In the genomic region with DNA sequence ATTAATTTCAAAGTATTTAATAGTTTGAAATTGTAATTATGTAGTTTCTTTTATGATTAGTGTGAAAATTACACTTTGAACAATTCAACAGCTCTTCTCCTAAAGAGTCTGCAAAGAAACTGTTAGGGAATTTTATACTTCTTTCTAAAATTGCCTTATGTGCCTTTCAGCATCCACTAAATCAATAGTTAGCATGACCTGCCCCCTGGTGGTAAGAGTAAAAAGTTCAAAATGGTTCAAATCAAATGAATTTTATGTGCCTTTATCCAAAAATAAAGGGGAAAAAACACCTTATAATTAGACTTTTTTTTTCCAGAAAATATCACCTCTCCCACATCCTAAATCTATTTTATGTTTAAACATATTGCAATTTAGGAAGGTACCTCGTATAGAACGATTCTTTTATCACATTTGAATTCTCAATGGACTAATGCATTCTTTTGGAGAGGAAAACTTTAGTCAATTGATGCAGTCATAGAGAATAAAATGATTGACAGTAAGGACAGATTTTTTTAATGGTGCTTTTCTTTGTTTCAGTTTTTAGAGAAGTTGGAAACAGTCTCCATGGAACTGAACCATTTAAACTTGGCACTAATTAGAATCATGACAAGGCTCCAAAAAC, we compare ENCODE assay signal across 8 cellular contexts.
DNase-seq lines count a peak whose midpoint lies in the region; ATAC-seq and TF ChIP-seq lines count a peak whose summit lies in the region.

No MANE protein-coding gene starts in this region.

- no peak overlapping the region for H2BK15ac ChIP-seq in mesenchymal stem cell (ENCODE audit: low read depth, poor library complexity, severe bottlenecking)

- no peaks in the 10 kb centered on the region for H3K4me1 ChIP-seq in CD4-positive, CD25-positive, alpha-beta regulatory T cell (ENCODE audit: control insufficient read depth, insufficient read depth, low read length, poor library complexity, severe bottlenecking)
- peaks cover 2% of the 10 kb centered on the region for H3K4me1 ChIP-seq in mesenchymal stem cell (ENCODE audit: control insufficient read depth, insufficient read depth, low read depth, low read length)

- no peaks in the 10 kb centered on the region for H3K79me1 ChIP-seq in mesenchymal stem cell (replicated peaks; ENCODE audit: low read length, poor library complexity, severe bottlenecking)

- no peaks in the 10 kb centered on the region for H3K36me3 ChIP-seq in CD4-positive, CD25-positive, alpha-beta regulatory T cell (ENCODE audit: control insufficient read depth, insufficient read depth, low read length)
- no peaks in the 10 kb centered on the region for H3K36me3 ChIP-seq in mesenchymal stem cell (ENCODE audit: control insufficient read depth in 1 of 2, insufficient read depth in 2 of 2, low read depth in 1 of 2, low read length in 2 of 2)

- no peak overlapping the region for H3K18ac ChIP-seq in mesenchymal stem cell (ENCODE audit: low read depth in 1 of 2, low read length in 2 of 2)

- no peak overlapping the region for H2BK120ac ChIP-seq in mesenchymal stem cell (ENCODE audit: low read depth, low read length)

- DNase-seq in CD4-positive, CD25-positive, alpha-beta regulatory T cell = peak in 2 of 3 donors; percentile 21 to 24
- no peak for DNase-seq in GM10266 (ENCODE audit: extremely low spot score)
- DNase-seq in NCI-H69 (lab: John Stamatoyannopoulos, UW) = peak; percentile 70
- peak; percentile 52 for DNase-seq in cerebellar cortex (ENCODE audit: low spot score)
- DNase-seq in mesenchymal stem cell = peak; percentile 61
- no peak for DNase-seq in GM19240 (ENCODE audit: insufficient read length, low spot score)

- H3K14ac ChIP-seq in mesenchymal stem cell (ENCODE audit: low read length in 2 of 2) = no peak overlapping the region

- H2AFZ ChIP-seq in mesenchymal stem cell (ENCODE audit: low read depth, low read length) = no peak overlapping the region

- TF ChIP-seq CTCF in GM10266 (IDR thresholded peaks at IDR 0.05; ENCODE audit: control insufficient read depth, insufficient read depth, low read depth, missing control alignments) = peak; percentile 60

- no peak overlapping the region for H3K4me3 ChIP-seq in CD4-positive, CD25-positive, alpha-beta regulatory T cell (ENCODE audit: low read depth, low read length)
- H3K4me3 ChIP-seq in mesenchymal stem cell (ENCODE audit: insufficient read depth in 1 of 2, low read depth in 1 of 2, low read length in 2 of 2) = no peak overlapping the region

- H3K27me3 ChIP-seq in CD4-positive, CD25-positive, alpha-beta regulatory T cell (ENCODE audit: control insufficient read depth, insufficient read depth, low read length) = no peaks in the 10 kb centered on the region
- H3K27me3 ChIP-seq in mesenchymal stem cell (ENCODE audit: control insufficient read depth in 1 of 2, insufficient read depth in 1 of 2, low read length in 2 of 2) = no peaks in the 10 kb centered on the region

- no peaks in the 10 kb centered on the region for H3K36me3 Mint-ChIP-seq in CD4-positive, CD25-positive, alpha-beta regulatory T cell

- no peak overlapping the region for H2AK5ac ChIP-seq in mesenchymal stem cell (ENCODE audit: low read length, severe bottlenecking)

- H3K9ac ChIP-seq in mesenchymal stem cell (ENCODE audit: low read length) = no peak overlapping the region

- no peak overlapping the region for H3K27ac ChIP-seq in CD4-positive, CD25-positive, alpha-beta regulatory T cell (ENCODE audit: insufficient read depth, low read length, poor library complexity, severe bottlenecking)
- H3K27ac ChIP-seq in mesenchymal stem cell (ENCODE audit: low read length, poor library complexity, severe bottlenecking) = no peak overlapping the region

- H3K4ac ChIP-seq in mesenchymal stem cell (ENCODE audit: low read depth in 1 of 2, low read length in 2 of 2) = no peak overlapping the region

- H3K9me3 Mint-ChIP-seq in CD4-positive, CD25-positive, alpha-beta regulatory T cell = no peaks in the 10 kb centered on the region

- no peaks in the 10 kb centered on the region for H3K9me3 ChIP-seq in CD4-positive, CD25-positive, alpha-beta regulatory T cell (ENCODE audit: control insufficient read depth in 2 of 2, low read length in 2 of 2)
- H3K9me3 ChIP-seq in mesenchymal stem cell (ENCODE audit: control insufficient read depth, low read length) = no peaks in the 10 kb centered on the region

- H3K23ac ChIP-seq in mesenchymal stem cell (ENCODE audit: low read length in 2 of 2) = no peak overlapping the region

- H3K27me3 Mint-ChIP-seq in CD4-positive, CD25-positive, alpha-beta regulatory T cell = no peaks in the 10 kb centered on the region

- no CpG with 5 or more reads among the region's 2 CpGs for WGBS in mesenchymal stem cell

- no peak overlapping the region for H2BK5ac ChIP-seq in mesenchymal stem cell (ENCODE audit: low read depth, low read length, poor library complexity, severe bottlenecking)

- H4K91ac ChIP-seq in mesenchymal stem cell (ENCODE audit: low read length) = no peak overlapping the region

- no peak overlapping the region for H4K8ac ChIP-seq in mesenchymal stem cell (ENCODE audit: low read length)

- no peak overlapping the region for H3K4me2 ChIP-seq in mesenchymal stem cell (ENCODE audit: low read length, poor library complexity, severe bottlenecking)

- H3K4me3 Mint-ChIP-seq in CD4-positive, CD25-positive, alpha-beta regulatory T cell = no peak overlapping the region

- no peak overlapping the region for H3K27ac Mint-ChIP-seq in CD4-positive, CD25-positive, alpha-beta regulatory T cell

- H2BK12ac ChIP-seq in mesenchymal stem cell (ENCODE audit: low read length in 2 of 2) = no peak overlapping the region

- H3K4me1 Mint-ChIP-seq in CD4-positive, CD25-positive, alpha-beta regulatory T cell = no peaks in the 10 kb centered on the region

- no peak for ATAC-seq in CD4-positive, CD25-positive, alpha-beta regulatory T cell (ENCODE audit: low read depth in 2 of 2)
- no peak for ATAC-seq in GM18498 (IDR thresholded peaks at IDR 0.05; ENCODE audit: unreplicated experiment)
- no peak for ATAC-seq in HG03442 (IDR thresholded peaks at IDR 0.05; ENCODE audit: unreplicated experiment)

Comparison
In these comparisons a context has a peak if more than half of its experiments do, and no peak if none do; other contexts are left out.
1. DNase-seq: peak in CD4-positive, CD25-positive, alpha-beta regulatory T cell (2 of 3), NCI-H69 (single experiment), cerebellar cortex (single experiment) and mesenchymal stem cell (single experiment); none in GM10266 (single experiment) and GM19240 (single experiment).